12 cellular contexts compared by ENCODE assay signal in genomic region chr19:10007366-10007765, GRCh38. TPM values are rescaled to one million over a fixed set of nuclear protein-coding genes. Genes with fewer than 3 reads are reported as not detected.
DNase-seq lines count a peak whose midpoint lies in the region; TF ChIP-seq lines count a peak whose summit lies in the region.
"Had no signal": no experiment of that assay in that cellular context is flagged by ENCODE, and none has a peak within 500 bp of the region (broad histone marks: within the 10 kb centered on the region; RNA-seq: fewer than 3 reads in every experiment).

No MANE protein-coding gene starts in this region.

- WGBS in esophagus squamous epithelium, 2 donors: 32% methylated on average over 5 of the region's 8 CpGs
- WGBS in tibial nerve, 2 donors: 12 to 13% methylated on average over 8 of the region's 8 CpGs

- no peak for TF ChIP-seq EP300 in tibial nerve (IDR thresholded peaks at IDR 0.05)

- DNase-seq in Peyer's patch (no peak), esophagus squamous epithelium (lab: John Stamatoyannopoulos, UW) (no peak), tibial nerve (ENCODE audit: low spot score in 2 of 2) (peak in 1 of 2 donors; percentile 39), NCI-H524 (lab: John Stamatoyannopoulos, UW) (no peak), cerebellar nuclear complex (lab: John Stamatoyannopoulos, UW) (no peak)
- no peak for DNase-seq in stimulated activated CD4-positive, alpha-beta T cell treated with anti-CD3 and anti-CD28 coated beads, Interleukin-2, amount 100 ng/mL, for 48 hours
- DNase-seq: activated CD8-positive, alpha-beta memory T cell treated with anti-CD3 and anti-CD28 coated beads, Interleukin-2, amount 10 ng/mL, durations not matched to agents 7 days and 5 days; activated naive CD8-positive, alpha-beta T cell treated with anti-CD3 and anti-CD28 coated beads, Interleukin-2, amount 10 ng/mL, durations not matched to agents 7 days and 5 days; NCI-H1105 treated with DMSO at 0.1 percent for 48 hours; SHP77 treated with DMSO at 0.1 percent for 48 hours; small intestine had no signal

- intact Hi-C loops in esophagus squamous epithelium (cut with DNase I): no loop called here

- TF ChIP-seq CTCF in Peyer's patch (IDR thresholded peaks at IDR 0.05) (no peak), esophagus squamous epithelium (IDR thresholded peaks at IDR 0.05) (no peak), tibial nerve (IDR thresholded peaks at IDR 0.05) (no peak)

- H3K9me3 ChIP-seq in Peyer's patch (no peaks in the 10 kb centered on the region), esophagus squamous epithelium (no peaks in the 10 kb centered on the region), muscle layer of duodenum (ENCODE audit: control insufficient read depth in 1 of 2, low read length in 2 of 2) (no peaks in the 10 kb centered on the region), tibial nerve (no peaks in the 10 kb centered on the region)

- H3K27me3 ChIP-seq in Peyer's patch: no peaks in the 10 kb centered on the region
- peaks cover 0 to 65% (median 0%) of the 10 kb centered on the region in 4 donors for H3K27me3 ChIP-seq in esophagus squamous epithelium
- peaks cover 19% of the 10 kb centered on the region for H3K27me3 ChIP-seq in muscle layer of duodenum (ENCODE audit: low read depth, low read length)
- peaks cover 0 to 11% of the 10 kb centered on the region in 2 donors for H3K27me3 ChIP-seq in tibial nerve

- H3K4me1 ChIP-seq in Peyer's patch (peaks cover 0 to 40% (median 2%) of the 10 kb centered on the region in 4 donors), esophagus squamous epithelium (peaks cover 32 to 65% (median 47%) of the 10 kb centered on the region in 3 donors), muscle layer of duodenum (ENCODE audit: control insufficient read depth in 1 of 2, insufficient read depth in 2 of 2, low read length in 2 of 2) (peaks cover 0 to 25% of the 10 kb centered on the region in 2 donors), tibial nerve (peaks cover 3 to 78% (median 34%) of the 10 kb centered on the region in 4 donors)

- H3K4me3 ChIP-seq in Peyer's patch: no peak overlapping the region
- H3K4me3 ChIP-seq in esophagus squamous epithelium: peak overlapping the region in 1 of 4 donors; percentile 15
- peak overlapping the region in 1 of 2 donors; percentile 13 for H3K4me3 ChIP-seq in muscle layer of duodenum (ENCODE audit: low read depth in 1 of 2, low read length in 2 of 2)
- H3K4me3 ChIP-seq in tibial nerve: peak overlapping the region in 1 of 4 donors; percentile 80

- H3K27ac ChIP-seq in Peyer's patch (peak overlapping the region; percentile 48 to 77 (median 59)), esophagus squamous epithelium (peak overlapping the region; percentile 43 to 86 (median 76)), muscle layer of duodenum (ENCODE audit: low read length) (peak overlapping the region; percentile 75), tibial nerve (peak overlapping the region; percentile 70 to 91 (median 80))

- TF ChIP-seq POLR2A in Peyer's patch (IDR thresholded peaks at IDR 0.05) (no peak), esophagus squamous epithelium (IDR thresholded peaks at IDR 0.05) (no peak), tibial nerve (IDR thresholded peaks at IDR 0.05) (no peak)

- H3K36me3 ChIP-seq in Peyer's patch (no peaks in the 10 kb centered on the region), esophagus squamous epithelium (peaks cover 0 to 6% (median 0%) of the 10 kb centered on the region in 3 donors), muscle layer of duodenum (ENCODE audit: control insufficient read depth in 1 of 2, insufficient read depth in 2 of 2, low read length in 2 of 2) (no peaks in the 10 kb centered on the region), tibial nerve (peaks cover 0 to 31% (median 0%) of the 10 kb centered on the region in 3 donors)

RNA-seq across cellular contexts. Expression of gene COL5A3, which starts 2.9 kb away (rescaled TPM):
- total RNA-seq in Peyer's patch: 1 to 10 TPM; 1.2 to 9.1 (median 4.1) TPM
- 1 to 10 TPM; 3.7 to 7.4 (median 5.2) TPM for total RNA-seq in esophagus squamous epithelium
- 100 to 1,000 TPM in 1 of 4 donors, 10 to 100 TPM in 3; 41.3 to 102 (median 56.3) TPM for total RNA-seq in tibial nerve

RNA-seq across cellular contexts. Expression of gene RDH8, which starts 5.9 kb away (rescaled TPM):
- total RNA-seq in Peyer's patch (not detected), esophagus squamous epithelium (not detected), tibial nerve (not detected)
- total RNA-seq: activated CD8-positive, alpha-beta memory T cell treated with anti-CD3 and anti-CD28 coated beads, Interleukin-2, amount 10 ng/mL, durations not matched to agents 7 days and 5 days; activated naive CD8-positive, alpha-beta T cell treated with anti-CD3 and anti-CD28 coated beads, Interleukin-2, amount 10 ng/mL, durations not matched to agents 7 days and 5 days had no signal

Comparison
In these comparisons a context has a peak if more than half of its experiments do, and no peak if none do; other contexts are left out.
1. RNA of gene COL5A3, which starts 2.9 kb away (total RNA-seq): 41.3 to 102 TPM in tibial nerve; 1.2 to 9.1 TPM in Peyer's patch and 3.7 to 7.4 TPM in esophagus squamous epithelium; every median in the first group is over 4 times any median in the second.
2. Peak in every context shown above with its lines, with median percentiles within 50 percentile points of each other: H3K27ac ChIP-seq.